19 cellular contexts compared by ENCODE assay signal in genomic region chr4:129446074-129446473, GRCh38.
DNase-seq lines count a peak whose midpoint lies in the region; ATAC-seq and TF ChIP-seq lines count a peak whose summit lies in the region.
"Had no signal": no experiment of that assay in that cellular context is flagged by ENCODE, and none has a peak within 500 bp of the region (broad histone marks: within the 10 kb centered on the region; RNA-seq: fewer than 3 reads in every experiment).

No MANE protein-coding gene starts in this region.

- peak; percentile 22 for DNase-seq in M059J (ENCODE audit: low read depth)
- DNase-seq in T1000 (lab: John Stamatoyannopoulos, UW) = peak; percentile 16
- no peak for DNase-seq in foreskin keratinocyte
- peak; percentile 40 for DNase-seq in pulmonary artery endothelial cell (ENCODE audit: low read depth, low spot score)
- no peak for DNase-seq in SW480 (ENCODE audit: low spot score)
- no peak for DNase-seq in activated gamma-delta T cell (lab: John Stamatoyannopoulos, UW)
- no peak for DNase-seq in cerebellum (ENCODE audit: low spot score)
- DNase-seq in stimulated activated CD4-positive, alpha-beta T cell treated with anti-CD3 and anti-CD28 coated beads, Interleukin-15, amount 100 ng/mL, for 24 hours = no peak
- DNase-seq: activated CD4-positive, alpha-beta T cell treated with anti-CD3 and anti-CD28 coated beads for 4 hours; activated naive CD4-positive, alpha-beta T cell treated with anti-CD3 and anti-CD28 coated beads, Interleukin-2, amount 10 ng/mL, durations not matched to agents 7 days and 5 days; C1 segment of cervical spinal cord; foreskin melanocyte; midbrain; NCI-H1694 treated with DMSO at 0.1 percent for 48 hours; NCI-H774; RPMI8226; stimulated activated CD4-positive, alpha-beta T cell treated with anti-CD3 and anti-CD28 coated beads, Interleukin-4, amount 100 ng/mL, for 4 hours; T-helper 17 cell had no signal

- peak; percentile 100 for ATAC-seq in foreskin keratinocyte
- ATAC-seq: T-helper 17 cell had no signal

- peak overlapping the region; percentile 71 for H3K27ac ChIP-seq in foreskin keratinocyte
- H3K27ac ChIP-seq: tibial nerve had no signal

- H3K27me3 ChIP-seq in foreskin keratinocyte = no peaks in the 10 kb centered on the region
- H3K27me3 ChIP-seq: tibial nerve had no signal

- TF ChIP-seq CTCF in foreskin keratinocyte (conservative IDR thresholded peaks at IDR 0.05) = no peak

- H3K4me1 ChIP-seq in foreskin keratinocyte = peaks cover 4% of the 10 kb centered on the region
- H3K4me1 ChIP-seq: tibial nerve had no signal

Comparison
In these comparisons a context has a peak if more than half of its experiments do, and no peak if none do; other contexts are left out.
1. DNase-seq: peak in M059J (single experiment), T1000 (single experiment) and pulmonary artery endothelial cell (single experiment); none in foreskin keratinocyte (0 of 2), SW480 (single experiment), activated gamma-delta T cell (single experiment), cerebellum (single experiment) and stimulated activated CD4-positive, alpha-beta T cell treated with anti-CD3 and anti-CD28 coated beads, Interleukin-15, amount 100 ng/mL, for 24 hours (single experiment).